Comparison of ENCODE assay signal across 8 cellular contexts in the genomic region with DNA sequence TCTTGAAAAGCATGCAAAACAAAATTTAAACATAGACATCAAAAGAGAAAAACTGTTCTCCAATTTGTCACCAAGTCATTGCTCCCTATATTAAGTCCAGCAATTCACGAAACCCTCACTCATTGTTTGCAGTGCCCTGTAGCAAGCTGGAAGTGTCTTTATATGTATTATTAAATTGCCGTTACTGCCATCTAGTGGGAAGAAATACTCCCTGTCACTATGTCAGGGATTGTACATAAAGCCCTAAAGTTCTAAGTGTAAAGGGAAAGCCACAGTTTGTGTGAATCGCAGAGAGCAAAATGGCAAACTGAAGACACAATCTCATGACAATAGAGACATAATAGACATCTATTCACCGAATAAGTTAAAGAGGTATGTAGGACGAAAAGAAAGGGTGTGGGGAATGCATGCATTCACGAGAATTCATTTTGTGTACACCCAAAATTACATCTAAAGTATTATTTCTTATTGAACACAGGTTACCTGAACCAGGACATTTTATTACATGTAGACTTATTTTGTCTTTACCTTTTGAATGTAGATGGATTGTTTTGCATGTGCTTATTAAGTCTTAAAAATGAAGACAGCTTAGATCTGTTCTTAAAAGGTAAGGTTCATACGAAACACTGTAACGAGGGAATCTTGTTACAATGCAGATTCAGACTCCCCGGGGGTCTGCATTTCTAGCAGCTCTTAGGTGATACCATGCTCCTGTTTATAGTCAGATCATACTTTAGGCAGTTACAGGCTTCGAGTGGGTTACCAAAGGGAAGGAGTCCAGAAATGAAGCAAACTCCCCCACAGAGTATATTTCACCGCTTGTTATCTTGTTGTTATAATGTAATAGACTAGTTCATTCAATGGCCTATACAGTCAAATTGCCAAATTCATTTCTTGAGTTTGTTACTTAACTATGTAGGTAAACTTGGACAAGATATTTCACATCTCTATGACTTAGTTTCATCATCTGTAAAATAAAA.
A peak's percentile ranks its signal among the peaks of the same experiment; 100 is the strongest.
DNase-seq lines count a peak whose midpoint lies in the region; ATAC-seq and TF ChIP-seq lines count a peak whose summit lies in the region.

No MANE protein-coding gene starts in this region.

- H3K27me3 Mint-ChIP-seq in activated naive CD8-positive, alpha-beta T cell treated with anti-CD3 and anti-CD28 coated beads, Interleukin-2, amount 10 ng/mL, durations not matched to agents 7 days and 5 days = no peaks in the 10 kb centered on the region
- no peaks in the 10 kb centered on the region for H3K27me3 Mint-ChIP-seq in activated naive CD8-positive, alpha-beta T cell treated with anti-CD3 and anti-CD28 coated beads for 36 hours

- H3K4me3 ChIP-seq in Loucy (ENCODE audit: low read length, poor library complexity, severe bottlenecking) (no peak overlapping the region), epithelial cell of proximal tubule (ENCODE audit: low read depth, low read length) (no peak overlapping the region), mucosa of descending colon (no peak overlapping the region)

- H4K20me1 ChIP-seq in Loucy (ENCODE audit: insufficient read depth, low read length, poor library complexity, severe bottlenecking) = no peaks in the 10 kb centered on the region

- H3K36me3 ChIP-seq in Loucy (ENCODE audit: insufficient read depth, low read length) = no peaks in the 10 kb centered on the region
- H3K36me3 ChIP-seq in mucosa of descending colon (ENCODE audit: low read depth) = no peaks in the 10 kb centered on the region

- POLR2A ChIA-PET in activated naive CD8-positive, alpha-beta T cell treated with anti-CD3 and anti-CD28 coated beads, Interleukin-2, amount 10 ng/mL, durations not matched to agents 7 days and 5 days (lab: Charles Lee) = no interaction called here

- no peak overlapping the region for H3K27ac Mint-ChIP-seq in activated naive CD8-positive, alpha-beta T cell treated with anti-CD3 and anti-CD28 coated beads, Interleukin-2, amount 10 ng/mL, durations not matched to agents 7 days and 5 days
- no peak overlapping the region for H3K27ac Mint-ChIP-seq in activated naive CD8-positive, alpha-beta T cell treated with anti-CD3 and anti-CD28 coated beads for 36 hours

- H3F3A ChIP-seq in Loucy (ENCODE audit: low read depth) = no peaks in the 10 kb centered on the region

- no peak overlapping the region for H2AFZ ChIP-seq in Loucy (ENCODE audit: low read length)

- H3K9me3 Mint-ChIP-seq in activated naive CD8-positive, alpha-beta T cell treated with anti-CD3 and anti-CD28 coated beads, Interleukin-2, amount 10 ng/mL, durations not matched to agents 7 days and 5 days = no peaks in the 10 kb centered on the region
- no peaks in the 10 kb centered on the region for H3K9me3 Mint-ChIP-seq in activated naive CD8-positive, alpha-beta T cell treated with anti-CD3 and anti-CD28 coated beads for 36 hours

- no peaks in the 10 kb centered on the region for H3K79me2 ChIP-seq in Loucy (ENCODE audit: insufficient read depth, low read length)

- no peak overlapping the region for H3K4me3 Mint-ChIP-seq in activated naive CD8-positive, alpha-beta T cell treated with anti-CD3 and anti-CD28 coated beads, Interleukin-2, amount 10 ng/mL, durations not matched to agents 7 days and 5 days
- no peak overlapping the region for H3K4me3 Mint-ChIP-seq in activated naive CD8-positive, alpha-beta T cell treated with anti-CD3 and anti-CD28 coated beads for 36 hours

- no peaks in the 10 kb centered on the region for H3K4me1 Mint-ChIP-seq in activated naive CD8-positive, alpha-beta T cell treated with anti-CD3 and anti-CD28 coated beads, Interleukin-2, amount 10 ng/mL, durations not matched to agents 7 days and 5 days
- no peaks in the 10 kb centered on the region for H3K4me1 Mint-ChIP-seq in activated naive CD8-positive, alpha-beta T cell treated with anti-CD3 and anti-CD28 coated beads for 36 hours

- DNase-seq in activated naive CD8-positive, alpha-beta T cell treated with anti-CD3 and anti-CD28 coated beads, Interleukin-2, amount 10 ng/mL, durations not matched to agents 7 days and 5 days = no peak
- no peak for DNase-seq in activated naive CD8-positive, alpha-beta T cell treated with anti-CD3 and anti-CD28 coated beads for 36 hours
- DNase-seq in HCEC 1CT (peak; percentile 69), RPMI7951 (ENCODE audit: low read depth) (peak; percentile 30), epithelial cell of proximal tubule (ENCODE audit: low read depth) (peak; percentile 47), mucosa of descending colon (peak in 1 of 3 donors; percentile 50), UCSD-AML1 (lab: John Stamatoyannopoulos, UW; ENCODE audit: unreplicated experiment) (no peak)

- H3K36me3 Mint-ChIP-seq in activated naive CD8-positive, alpha-beta T cell treated with anti-CD3 and anti-CD28 coated beads, Interleukin-2, amount 10 ng/mL, durations not matched to agents 7 days and 5 days = no peaks in the 10 kb centered on the region
- H3K36me3 Mint-ChIP-seq in activated naive CD8-positive, alpha-beta T cell treated with anti-CD3 and anti-CD28 coated beads for 36 hours = no peaks in the 10 kb centered on the region

- no peaks in the 10 kb centered on the region for H3K9me2 ChIP-seq in Loucy (replicated peaks; ENCODE audit: low read depth, low read length)

- intact Hi-C loops in mucosa of descending colon (cut with DNase I, micrococcal nuclease) = no loop called here

- peak; percentile 58 for ATAC-seq in activated naive CD8-positive, alpha-beta T cell treated with anti-CD3 and anti-CD28 coated beads, Interleukin-2, amount 10 ng/mL, durations not matched to agents 7 days and 5 days (ENCODE audit: low read depth)
- peak; percentile 58 for ATAC-seq in mucosa of descending colon

- no peak overlapping the region for H3K4me2 ChIP-seq in Loucy (ENCODE audit: low read depth, low read length, poor library complexity, severe bottlenecking)

- H3K9ac ChIP-seq in Loucy (ENCODE audit: low read depth, low read length, poor library complexity, severe bottlenecking) = no peak overlapping the region

- TF ChIP-seq CTCF in Loucy (conservative IDR thresholded peaks at IDR 0.05; ENCODE audit: low read length) = peak; percentile 79
- peak; percentile 81 for TF ChIP-seq CTCF in epithelial cell of proximal tubule (conservative IDR thresholded peaks at IDR 0.05; ENCODE audit: low read depth, low read length)
- peak; percentile 31 for TF ChIP-seq CTCF in mucosa of descending colon (IDR thresholded peaks at IDR 0.05)

- H3K27me3 ChIP-seq in Loucy (ENCODE audit: insufficient read depth, low read length, poor library complexity, severe bottlenecking) = no peaks in the 10 kb centered on the region

- H3K9me3 ChIP-seq in Loucy (ENCODE audit: insufficient read depth, low read depth, low read length) (no peaks in the 10 kb centered on the region), mucosa of descending colon (no peaks in the 10 kb centered on the region)

- H3K4me1 ChIP-seq in Loucy (ENCODE audit: insufficient read depth, low read length, poor library complexity, severe bottlenecking) (no peaks in the 10 kb centered on the region), mucosa of descending colon (ENCODE audit: low read depth) (no peaks in the 10 kb centered on the region)

Comparison
In these comparisons a context has a peak if more than half of its experiments do, and no peak if none do; other contexts are left out.
1. DNase-seq: peak in HCEC 1CT (single experiment), RPMI7951 (single experiment) and epithelial cell of proximal tubule (single experiment); none in activated naive CD8-positive, alpha-beta T cell treated with anti-CD3 and anti-CD28 coated beads, Interleukin-2, amount 10 ng/mL, durations not matched to agents 7 days and 5 days (single experiment), activated naive CD8-positive, alpha-beta T cell treated with anti-CD3 and anti-CD28 coated beads for 36 hours (single experiment) and UCSD-AML1 (single experiment).
2. CTCF ChIP-seq: peak in every context shown above with its lines; median percentile 81 in epithelial cell of proximal tubule; 79 in Loucy; 31 in mucosa of descending colon.